11 cellular contexts compared by ENCODE assay signal in the genomic region with DNA sequence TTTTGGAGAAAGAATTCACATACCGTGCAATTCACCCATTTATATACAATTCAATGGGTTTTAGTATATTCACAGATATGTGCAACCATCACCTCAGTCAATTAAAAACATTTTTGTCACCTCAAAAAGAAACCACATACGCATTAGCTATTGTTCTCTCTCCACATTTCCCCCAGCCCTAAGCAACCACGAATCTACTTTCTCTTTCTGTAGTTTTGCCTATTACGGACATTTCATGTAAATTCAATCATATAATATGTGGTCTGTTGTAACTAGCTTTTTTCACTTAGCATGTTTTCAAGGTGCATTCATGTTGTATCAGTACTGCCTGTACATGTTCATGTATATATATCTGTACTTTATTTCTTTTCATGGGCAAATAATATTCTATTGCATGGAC.
DNase-seq lines count a peak whose midpoint lies in the region; ATAC-seq and TF ChIP-seq lines count a peak whose summit lies in the region.
"Had no signal": no experiment of that assay in that cellular context is flagged by ENCODE, and none has a peak within 500 bp of the region (broad histone marks: within the 10 kb centered on the region; RNA-seq: fewer than 3 reads in every experiment).

No MANE protein-coding gene starts in this region.

- intact Hi-C loops in natural killer cell (cut with micrococcal nuclease), result loop anchor here (2.0 to 5.0 kb wide), 2 partner anchors 41 to 133 kb away; a partner anchor contains a TSS

- no peak for TF ChIP-seq CTCF in natural killer cell (IDR thresholded peaks at IDR 0.05)

- H3K27ac Mint-ChIP-seq in activated CD8-positive, alpha-beta memory T cell treated with anti-CD3 and anti-CD28 coated beads, Interleukin-2, amount 10 ng/mL, durations not matched to agents 7 days and 5 days, result peak overlapping the region; percentile 29
- peak overlapping the region; percentile 59 for H3K27ac Mint-ChIP-seq in activated naive CD8-positive, alpha-beta T cell
- H3K27ac Mint-ChIP-seq in natural killer cell, result peak overlapping the region; percentile 3 to 65

- H3K4me3 Mint-ChIP-seq in activated CD8-positive, alpha-beta memory T cell treated with anti-CD3 and anti-CD28 coated beads, Interleukin-2, amount 10 ng/mL, durations not matched to agents 7 days and 5 days, result peak overlapping the region; percentile 11
- H3K4me3 Mint-ChIP-seq in activated naive CD8-positive, alpha-beta T cell, result peak overlapping the region; percentile 69
- H3K4me3 Mint-ChIP-seq in natural killer cell, result peak overlapping the region; percentile 70

- peak; percentile 50 for DNase-seq in activated CD8-positive, alpha-beta memory T cell treated with anti-CD3 and anti-CD28 coated beads, Interleukin-2, amount 10 ng/mL, durations not matched to agents 7 days and 5 days
- DNase-seq in activated CD8-positive, alpha-beta memory T cell treated with anti-CD3 and anti-CD28 coated beads, Interleukin-2, amount 50 U/mL, for 4 hours, result no peak
- peak; percentile 84 for DNase-seq in Jurkat, Clone E6-1 (ENCODE audit: low read depth, low spot score)
- DNase-seq in natural killer cell (no peak), AG08395 (ENCODE audit: low spot score) (no peak), occipital lobe (lab: John Stamatoyannopoulos, UW) (no peak), activated gamma-delta T cell treated with Interleukin-2 at 50 U/mL for 16 hours (no peak)
- DNase-seq: RPMI8226 had no signal

- peaks cover 15% of the 10 kb centered on the region for H3K9me3 Mint-ChIP-seq in activated CD8-positive, alpha-beta memory T cell treated with anti-CD3 and anti-CD28 coated beads, Interleukin-2, amount 10 ng/mL, durations not matched to agents 7 days and 5 days (ENCODE audit: low read depth)
- H3K9me3 Mint-ChIP-seq in activated naive CD8-positive, alpha-beta T cell (ENCODE audit: low read depth), result peaks cover 8% of the 10 kb centered on the region
- H3K9me3 Mint-ChIP-seq in natural killer cell, result peaks cover 4 to 5% of the 10 kb centered on the region in 2 donors

- H3K27me3 Mint-ChIP-seq in activated CD8-positive, alpha-beta memory T cell treated with anti-CD3 and anti-CD28 coated beads, Interleukin-2, amount 10 ng/mL, durations not matched to agents 7 days and 5 days, result no peaks in the 10 kb centered on the region
- no peaks in the 10 kb centered on the region for H3K27me3 Mint-ChIP-seq in activated naive CD8-positive, alpha-beta T cell
- H3K27me3 Mint-ChIP-seq in natural killer cell (ENCODE audit: low read depth in 2 of 2), result no peaks in the 10 kb centered on the region

- H3K4me3 ChIP-seq in Jurkat, Clone E6-1 (ENCODE audit: low read length), result peak overlapping the region; percentile 7; the same call in 1 of the 2 replicates
- H3K4me3 ChIP-seq: A549 had no signal

- ATAC-seq in activated CD8-positive, alpha-beta memory T cell treated with anti-CD3 and anti-CD28 coated beads, Interleukin-2, amount 10 ng/mL, durations not matched to agents 7 days and 5 days, result peak; percentile 76
- peak; percentile 63 to 87 (median 74) for ATAC-seq in natural killer cell
- ATAC-seq: A549, HCT116 had no signal

- peaks cover 45% of the 10 kb centered on the region for H3K4me1 Mint-ChIP-seq in activated CD8-positive, alpha-beta memory T cell treated with anti-CD3 and anti-CD28 coated beads, Interleukin-2, amount 10 ng/mL, durations not matched to agents 7 days and 5 days
- H3K4me1 Mint-ChIP-seq in activated naive CD8-positive, alpha-beta T cell (ENCODE audit: low read depth), result peaks cover 74% of the 10 kb centered on the region
- peaks cover 50 to 68% of the 10 kb centered on the region in 2 donors for H3K4me1 Mint-ChIP-seq in natural killer cell

- CTCF ChIA-PET in activated CD8-positive, alpha-beta memory T cell treated with anti-CD3 and anti-CD28 coated beads, Interleukin-2, amount 10 ng/mL, durations not matched to agents 7 days and 5 days (lab: Charles Lee), result interaction anchor here (0.9 to 4.4 kb wide), 8 partner anchors 17 to 149 kb away, joined by 3 to 22 read pairs (median 4); a partner anchor contains a TSS

- H3K36me3 Mint-ChIP-seq in activated CD8-positive, alpha-beta memory T cell treated with anti-CD3 and anti-CD28 coated beads, Interleukin-2, amount 10 ng/mL, durations not matched to agents 7 days and 5 days, result peaks cover 37% of the 10 kb centered on the region
- peaks cover 16% of the 10 kb centered on the region for H3K36me3 Mint-ChIP-seq in activated naive CD8-positive, alpha-beta T cell
- H3K36me3 Mint-ChIP-seq in natural killer cell, result peaks cover 10% of the 10 kb centered on the region

Comparison
In these comparisons a context has a peak if more than half of its experiments do, and no peak if none do; other contexts are left out.
1. DNase-seq: peak in activated CD8-positive, alpha-beta memory T cell treated with anti-CD3 and anti-CD28 coated beads, Interleukin-2, amount 10 ng/mL, durations not matched to agents 7 days and 5 days (single experiment) and Jurkat, Clone E6-1 (single experiment); none in activated CD8-positive, alpha-beta memory T cell treated with anti-CD3 and anti-CD28 coated beads, Interleukin-2, amount 50 U/mL, for 4 hours (single experiment), natural killer cell (single experiment), AG08395 (single experiment), occipital lobe (single experiment) and activated gamma-delta T cell treated with Interleukin-2 at 50 U/mL for 16 hours (single experiment).
2. H3K4me3 Mint-ChIP-seq: peak in every context shown above with its lines; median percentile 70 in natural killer cell; 69 in activated naive CD8-positive, alpha-beta T cell; 11 in activated CD8-positive, alpha-beta memory T cell treated with anti-CD3 and anti-CD28 coated beads, Interleukin-2, amount 10 ng/mL, durations not matched to agents 7 days and 5 days.
3. Peak in every context shown above with its lines, with median percentiles within 50 percentile points of each other: H3K27ac Mint-ChIP-seq.